Comparison of ENCODE assay signal across 20 cellular contexts in the genomic region with DNA sequence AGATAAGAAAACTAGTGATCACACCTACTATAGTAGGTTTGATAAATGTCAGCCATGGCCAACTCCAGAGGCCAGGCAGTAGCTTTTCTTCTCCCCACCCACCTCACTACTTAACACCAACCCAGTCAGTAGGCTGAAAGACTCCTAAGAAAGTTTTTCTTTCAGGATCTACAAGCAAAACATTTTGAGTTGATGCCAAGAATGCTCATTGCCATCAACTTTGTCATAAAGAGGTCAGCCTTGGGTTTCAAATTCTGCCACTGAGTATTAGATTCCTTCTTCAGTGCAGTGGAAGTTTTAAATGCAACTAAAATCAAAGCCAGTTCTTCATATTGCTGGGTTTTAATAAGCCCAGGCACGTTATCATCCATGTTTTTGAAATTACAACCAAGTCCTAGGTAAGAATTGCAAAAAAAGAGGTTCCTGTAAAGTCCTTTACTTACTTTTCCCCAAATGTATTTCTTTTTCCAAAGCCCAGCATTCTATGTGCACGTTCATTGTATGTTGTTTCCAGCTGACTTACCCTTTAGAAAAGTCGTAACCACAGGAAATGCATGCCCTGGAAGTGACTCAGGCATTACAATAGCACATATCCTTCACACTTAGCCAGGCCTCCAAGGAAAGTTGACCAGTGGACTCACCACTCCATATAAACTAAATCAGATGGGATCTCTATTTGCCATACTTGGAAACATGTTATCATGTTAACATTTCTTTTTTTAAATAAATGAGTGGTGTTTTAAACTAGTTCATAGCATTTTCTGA.
A peak's percentile ranks its signal among the peaks of the same experiment; 100 is the strongest.
DNase-seq lines count a peak whose midpoint lies in the region; ATAC-seq, FAIRE-seq and TF ChIP-seq lines count a peak whose summit lies in the region.
"Had no signal": no experiment of that assay in that cellular context is flagged by ENCODE, and none has a peak within 500 bp of the region (broad histone marks: within the 10 kb centered on the region; RNA-seq: fewer than 3 reads in every experiment).

No MANE protein-coding gene starts in this region.

- no peak overlapping the region for H3K4me3 ChIP-seq in astrocyte of the cerebellum (ENCODE audit: low read depth, low read length)
- no peak overlapping the region for H3K4me3 ChIP-seq in iPS DF 6.9 (ENCODE audit: low read length)
- no peak overlapping the region for H3K4me3 ChIP-seq in thyroid gland (replicated peaks in 1 of 3)
- H3K4me3 ChIP-seq: A549, upper lobe of right lung had no signal

- no peaks in the 10 kb centered on the region for H3K4me1 ChIP-seq in iPS DF 6.9 (ENCODE audit: control insufficient read depth, insufficient read depth, low read length)
- H3K4me1 ChIP-seq in thyroid gland: no peaks in the 10 kb centered on the region
- H3K4me1 ChIP-seq: A549, upper lobe of right lung had no signal

- intact Hi-C loops in thyroid gland (cut with DNase I): no loop called here

- DNase-seq in ACHN (peak; percentile 24), HTR-8/SVneo (ENCODE audit: insufficient read length, low spot score) (peak; percentile 0), astrocyte of the cerebellum (ENCODE audit: low read depth) (peak; percentile 88), iPS DF 6.9 (ENCODE audit: low read depth, low spot score) (peak; percentile 13), D341Med (ENCODE audit: low spot score) (no peak), pons (ENCODE audit: low spot score) (no peak), thyroid gland (no peak)
- DNase-seq: activated T-cell treated with anti-CD3 and anti-CD28 coated beads, Interleukin-2, amount 50 U/mL, for 72 hours; DMS153; erythroblast; left cardiac atrium; NCI-H1105 treated with DMSO at 0.1 percent for 48 hours; NCI-H774; SK-N-SH; stimulated activated CD8-positive, alpha-beta memory T cell treated with anti-CD3 and anti-CD28 coated beads, Interleukin-4, amount 100 ng/mL, for 48 hours; upper lobe of right lung had no signal

- H3K9me3 ChIP-seq in iPS DF 6.9 (ENCODE audit: control insufficient read depth, insufficient read depth, low read length) (no peaks in the 10 kb centered on the region), thyroid gland (no peaks in the 10 kb centered on the region)
- H3K9me3 ChIP-seq: A549, neutrophil, SK-N-SH, upper lobe of right lung had no signal

- in situ Hi-C loops in ACHN (cut with HindIII; ENCODE audit: low pct_ligation_motif_present, low pct_unique_long_range_greater_than_20kb, low sequenced_read_pairs): no loop called here
- in situ Hi-C loops in astrocyte of the cerebellum (cut with HindIII; ENCODE audit: low sequenced_read_pairs): no loop called here

- no peak overlapping the region for H3K27ac ChIP-seq in iPS DF 6.9 (ENCODE audit: low read length)
- no peak overlapping the region for H3K27ac ChIP-seq in thyroid gland
- H3K27ac ChIP-seq: A549, neutrophil, upper lobe of right lung had no signal

- TF ChIP-seq CTCF in astrocyte of the cerebellum (IDR thresholded peaks at IDR 0.05; ENCODE audit: low read depth, low read length, missing control alignments): no peak
- no peak for TF ChIP-seq CTCF in thyroid gland (IDR thresholded peaks at IDR 0.05)

- no peak for ATAC-seq in GM18909 (IDR thresholded peaks at IDR 0.05; ENCODE audit: poor library complexity, unreplicated experiment)
- ATAC-seq: A549; activated CD4-positive, CD25-positive, alpha-beta regulatory T cell treated with anti-CD3 and anti-CD28 coated beads, Interleukin-2, amount 50 U/mL, for 24 hours; activated T-cell treated with anti-CD3 and anti-CD28 coated beads, Interleukin-2, amount 50 U/mL, for 72 hours; left cardiac atrium; upper lobe of right lung had no signal

- no peak for FAIRE-seq in HTR-8/SVneo (lab: Jason Lieb, UNC)
- FAIRE-seq: A549 had no signal

- H3K36me3 ChIP-seq in iPS DF 6.9 (ENCODE audit: control insufficient read depth, insufficient read depth, low read length) (no peaks in the 10 kb centered on the region), thyroid gland (no peaks in the 10 kb centered on the region)
- H3K36me3 ChIP-seq: neutrophil, upper lobe of right lung had no signal

- TF ChIP-seq POLR2A in thyroid gland (IDR thresholded peaks at IDR 0.05): no peak

- H3K27me3 ChIP-seq in iPS DF 6.9 (ENCODE audit: control insufficient read depth, insufficient read depth, low read length) (no peaks in the 10 kb centered on the region), thyroid gland (no peaks in the 10 kb centered on the region)
- H3K27me3 ChIP-seq: neutrophil, upper lobe of right lung had no signal

- WGBS in iPS DF 6.9 (ENCODE audit: insufficient coverage, insufficient read length): no CpG with 5 or more reads among the region's 3 CpGs
- 58 to 74% methylated on average over 3 of the region's 3 CpGs for WGBS in thyroid gland, 2 donors

Comparison
In these comparisons a context has a peak if more than half of its experiments do, and no peak if none do; other contexts are left out.
1. DNase-seq: peak in ACHN (single experiment), HTR-8/SVneo (single experiment), astrocyte of the cerebellum (single experiment) and iPS DF 6.9 (single experiment); none in D341Med (single experiment), pons (single experiment) and thyroid gland (0 of 2).